ENCODE assay signal across 29 cellular contexts in genomic region chr7:136495081-136495480, GRCh38.
"Had no signal": no experiment of that assay in that cellular context is flagged by ENCODE, and none has a peak within 500 bp of the region (broad histone marks: within the 10 kb centered on the region; RNA-seq: fewer than 3 reads in every experiment).

No MANE protein-coding gene starts in this region.

- H3K27me3 Mint-ChIP-seq: dendritic cell treated with granulocyte-macrophage colony-stimulating factor and Interleukin-4, amounts not matched to agents 40 ng/mL and 50 ng/mL, for 4 days; effector memory CD8-positive, alpha-beta T cell had no signal

- H3K9me3 Mint-ChIP-seq: endodermal cell had no signal

- H3K36me3 ChIP-seq: colonic mucosa, esophagus muscularis mucosa, esophagus squamous epithelium, gastrocnemius medialis, gastroesophageal sphincter, heart left ventricle, heart right ventricle had no signal

- H3K4me3 ChIP-seq: colonic mucosa, coronary artery, dorsolateral prefrontal cortex, esophagus muscularis mucosa, esophagus squamous epithelium, gastrocnemius medialis, gastroesophageal sphincter, heart left ventricle, heart right ventricle had no signal

- H3K4me3 Mint-ChIP-seq: dendritic cell treated with granulocyte-macrophage colony-stimulating factor and Interleukin-4, amounts not matched to agents 40 ng/mL and 50 ng/mL, for 4 days; effector memory CD8-positive, alpha-beta T cell; endodermal cell had no signal

- H3K27ac ChIP-seq: colonic mucosa, coronary artery, epithelial cell of prostate, esophagus muscularis mucosa, esophagus squamous epithelium, foreskin keratinocyte, gastrocnemius medialis, gastroesophageal sphincter, heart left ventricle, heart right ventricle had no signal

- H3K27me3 ChIP-seq: colonic mucosa, dorsolateral prefrontal cortex, esophagus muscularis mucosa, esophagus squamous epithelium, foreskin keratinocyte, gastrocnemius medialis, gastroesophageal sphincter, heart left ventricle, heart right ventricle had no signal

- H3K4me1 ChIP-seq: colonic mucosa, esophagus muscularis mucosa, esophagus squamous epithelium, foreskin keratinocyte, gastrocnemius medialis, gastroesophageal sphincter, heart left ventricle, heart right ventricle had no signal

- H3K9me3 ChIP-seq: colonic mucosa, esophagus muscularis mucosa, esophagus squamous epithelium, gastrocnemius medialis, gastroesophageal sphincter, heart left ventricle, heart right ventricle had no signal

- H3K4me1 Mint-ChIP-seq: endodermal cell had no signal

- FAIRE-seq: colon, endometrium, endothelial cell of umbilical vein, frontal cortex had no signal

- DNase-seq: colonic mucosa; cortex of kidney; dermis blood vessel endothelial cell; dorsolateral prefrontal cortex; effector CD4-positive, alpha-beta T cell; effector CD8-positive, alpha-beta T cell; effector memory CD4-positive, alpha-beta T cell; effector memory CD8-positive, alpha-beta T cell; endodermal cell; erythroblast; esophagus squamous epithelium; foreskin fibroblast; foreskin melanocyte; gastrocnemius medialis; glutamatergic neuron; head of caudate nucleus; heart left ventricle; heart right ventricle had no signal

- H3K27ac Mint-ChIP-seq: dendritic cell treated with granulocyte-macrophage colony-stimulating factor and Interleukin-4, amounts not matched to agents 40 ng/mL and 50 ng/mL, for 4 days; effector memory CD8-positive, alpha-beta T cell; endodermal cell had no signal

- ATAC-seq: effector memory CD8-positive, alpha-beta T cell; esophagus mucosa; foreskin keratinocyte; gastrocnemius medialis; gastroesophageal sphincter; heart left ventricle; heart right ventricle had no signal
